30 cellular contexts compared by ENCODE assay signal in the genomic region with DNA sequence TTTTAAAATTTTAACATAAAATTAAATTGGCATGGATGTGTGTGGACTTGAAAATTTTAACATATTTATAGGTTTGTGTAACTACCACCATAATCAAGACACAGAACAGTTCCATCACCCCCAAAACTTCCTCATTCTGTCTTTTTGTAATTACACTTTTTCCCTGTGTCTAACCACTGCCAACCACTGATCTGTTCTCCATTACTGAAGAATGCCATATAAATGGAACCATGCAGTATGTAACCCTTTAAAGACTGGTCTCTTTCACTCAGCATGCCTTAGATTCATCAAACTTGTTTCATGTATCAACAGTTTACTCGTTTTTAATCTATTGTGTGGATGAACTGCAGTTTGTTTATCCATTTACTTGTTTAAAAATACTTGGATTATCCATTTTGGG.
"Had no signal": no experiment of that assay in that cellular context is flagged by ENCODE, and none has a peak within 500 bp of the region (broad histone marks: within the 10 kb centered on the region; RNA-seq: fewer than 3 reads in every experiment).

No MANE protein-coding gene starts in this region.

- H3K9me3 Mint-ChIP-seq: activated CD4-positive, alpha-beta T cell treated with anti-CD3 and anti-CD28 coated beads, Interleukin-2, amount 10 ng/mL, durations not matched to agents 24 days and 14 days; activated naive CD4-positive, alpha-beta T cell treated with anti-CD3 and anti-CD28 coated beads, Interleukin-2, amount 50 U/mL, for 24 hours; activated T-cell treated with anti-CD3 and anti-CD28 coated beads, Interleukin-2, amount 50 U/mL, for 24 hours; activated T-helper 1 cell treated with anti-CD3 and anti-CD28 coated beads, Interleukin-12 subunit alpha, Interleukin-12 subunit beta, Interleukin-2, Interleukin-4 antibody, amounts not matched to agents 30 ng/mL and 10 ng/mL and 1 ng/mL, durations not matched to agents 14 hours and 24 hours and 36 hours; WTC11 had no signal

- H3K4me1 ChIP-seq: breast epithelium, colonic mucosa, Peyer's patch had no signal

- H3K9ac ChIP-seq: SK-N-SH had no signal

- H3K9me3 ChIP-seq: breast epithelium, colonic mucosa, Peyer's patch, SJCRH30, SK-N-SH had no signal

- H3K36me3 Mint-ChIP-seq: activated CD8-positive, alpha-beta memory T cell treated with anti-CD3 and anti-CD28 coated beads, Interleukin-2, amount 10 ng/mL, durations not matched to agents 7 days and 5 days; activated naive CD4-positive, alpha-beta T cell treated with anti-CD3 and anti-CD28 coated beads, Interleukin-2, amount 50 U/mL, for 24 hours; WTC11 had no signal

- H3K27ac ChIP-seq: breast epithelium, colonic mucosa, Peyer's patch, RWPE1, SJCRH30 had no signal

- H3K4me3 Mint-ChIP-seq: activated CD4-positive, alpha-beta T cell treated with anti-CD3 and anti-CD28 coated beads, Interleukin-2, amount 10 ng/mL, durations not matched to agents 24 days and 14 days; activated CD8-positive, alpha-beta memory T cell treated with anti-CD3 and anti-CD28 coated beads, Interleukin-2, amount 10 ng/mL, durations not matched to agents 7 days and 5 days; activated naive CD4-positive, alpha-beta T cell treated with anti-CD3 and anti-CD28 coated beads, Interleukin-2, amount 50 U/mL, for 24 hours; activated T-cell treated with anti-CD3 and anti-CD28 coated beads, Interleukin-2, amount 50 U/mL, for 24 hours; activated T-helper 1 cell treated with anti-CD3 and anti-CD28 coated beads, Interleukin-12 subunit alpha, Interleukin-12 subunit beta, Interleukin-2, Interleukin-4 antibody, amounts not matched to agents 30 ng/mL and 10 ng/mL and 1 ng/mL, durations not matched to agents 14 hours and 24 hours and 36 hours; WTC11 had no signal

- DNase-seq: activated CD4-positive, alpha-beta T cell treated with anti-CD3 and anti-CD28 coated beads for 1 hour; activated CD4-positive, alpha-beta T cell treated with anti-CD3 and anti-CD28 coated beads, Interleukin-2, amount 10 ng/mL, durations not matched to agents 24 days and 14 days; activated CD4-positive, alpha-beta T cell treated with anti-CD3 and anti-CD28 coated beads, Interleukin-2, amount 50 U/mL, for 48 hours; activated CD8-positive, alpha-beta memory T cell treated with anti-CD3 and anti-CD28 coated beads, Interleukin-2, amount 10 ng/mL, durations not matched to agents 7 days and 5 days; activated effector memory CD4-positive, alpha-beta T cell treated with Interleukin-2 at 50 U/mL for 16 hours; activated naive CD4-positive, alpha-beta T cell; activated T-cell treated with anti-CD3 and anti-CD28 coated beads, Interleukin-2, amount 50 U/mL, for 24 hours; aorta; caudate nucleus; colonic mucosa; MM.1S; NCI-H1092 treated with DMSO at 0.1 percent for 48 hours; NCI-H1417 treated with DMSO at 0.1 percent for 48 hours; NCI-H1694; NCI-H2029; NCI-H345; NCI-H510A; NCI-H526 treated with DMSO at 0.1 percent for 48 hours; NCI-H82; Peyer's patch; Right ventricle myocardium superior; SJCRH30; SK-N-SH; T-helper 2 cell; T1000 had no signal

- H3K4me1 Mint-ChIP-seq: activated CD4-positive, alpha-beta T cell treated with anti-CD3 and anti-CD28 coated beads, Interleukin-2, amount 10 ng/mL, durations not matched to agents 24 days and 14 days; activated CD8-positive, alpha-beta memory T cell treated with anti-CD3 and anti-CD28 coated beads, Interleukin-2, amount 10 ng/mL, durations not matched to agents 7 days and 5 days; activated naive CD4-positive, alpha-beta T cell treated with anti-CD3 and anti-CD28 coated beads, Interleukin-2, amount 50 U/mL, for 24 hours; WTC11 had no signal

- H3K27me3 ChIP-seq: breast epithelium, colonic mucosa, Peyer's patch, SJCRH30 had no signal

- H3K36me3 ChIP-seq: breast epithelium, colonic mucosa, Peyer's patch, SJCRH30 had no signal

- H3K4me2 ChIP-seq: SK-N-SH had no signal

- ATAC-seq: activated CD8-positive, alpha-beta memory T cell treated with anti-CD3 and anti-CD28 coated beads, Interleukin-2, amount 10 ng/mL, durations not matched to agents 7 days and 5 days; WTC11 had no signal

- H3K27ac Mint-ChIP-seq: activated CD4-positive, alpha-beta T cell treated with anti-CD3 and anti-CD28 coated beads, Interleukin-2, amount 10 ng/mL, durations not matched to agents 24 days and 14 days; activated CD8-positive, alpha-beta memory T cell treated with anti-CD3 and anti-CD28 coated beads, Interleukin-2, amount 10 ng/mL, durations not matched to agents 7 days and 5 days; activated naive CD4-positive, alpha-beta T cell treated with anti-CD3 and anti-CD28 coated beads, Interleukin-2, amount 50 U/mL, for 24 hours; activated T-cell treated with anti-CD3 and anti-CD28 coated beads, Interleukin-2, amount 50 U/mL, for 24 hours; activated T-helper 1 cell treated with anti-CD3 and anti-CD28 coated beads, Interleukin-12 subunit alpha, Interleukin-12 subunit beta, Interleukin-2, Interleukin-4 antibody, amounts not matched to agents 30 ng/mL and 10 ng/mL and 1 ng/mL, durations not matched to agents 14 hours and 24 hours and 36 hours; WTC11 had no signal

- H3K4me3 ChIP-seq: breast epithelium, colonic mucosa, Peyer's patch, SJCRH30 had no signal
